8 cellular contexts compared by ENCODE assay signal in genomic region chr2:22904126-22904684, GRCh38.
DNase-seq lines count a peak whose midpoint lies in the region; ATAC-seq, FAIRE-seq and TF ChIP-seq lines count a peak whose summit lies in the region.

No MANE protein-coding gene starts in this region.

- CTCF ChIA-PET in A549 (lab: Yijun Ruan, JAX) = interaction anchor here (0.7 to 0.8 kb wide), 2 partner anchors 15 to 445 kb away, joined by 3 read pairs; no protein-coding TSS in a partner anchor

- no peak for TF ChIP-seq EP300 in A549 (IDR thresholded peaks at IDR 0.05)

- WGBS in A549 (ENCODE audit: missing lambda C conversion rate) = 18% methylated on average over 6 of the region's 6 CpGs

- no peaks in the 10 kb centered on the region for H3K4me1 ChIP-seq in A549
- no peaks in the 10 kb centered on the region for H3K4me1 ChIP-seq in MM.1S (ENCODE audit: low read length)

- peak; percentile 28 to 32; a peak in 3 of 5 replicates for TF ChIP-seq RAD21 in A549 (conservative IDR thresholded peaks at IDR 0.05 in 1 of 2, IDR thresholded peaks at IDR 0.05 in 1 of 2)

- no peaks in the 10 kb centered on the region for H3K36me3 ChIP-seq in MM.1S (replicated peaks; ENCODE audit: insufficient read depth, low read length)

- ATAC-seq in A549 (peak; percentile 40 to 80; a peak in 3 of 6 replicates), GM21381 (IDR thresholded peaks at IDR 0.05; ENCODE audit: unreplicated experiment) (no peak), HG03108 (IDR thresholded peaks at IDR 0.05; ENCODE audit: unreplicated experiment) (no peak)
- ATAC-seq in activated CD4-positive, CD25-positive, alpha-beta regulatory T cell treated with anti-CD3 and anti-CD28 coated beads, Interleukin-2, amount 50 U/mL, for 24 hours = no peak

- no peaks in the 10 kb centered on the region for H3K9me3 ChIP-seq in A549
- no peaks in the 10 kb centered on the region for H3K9me3 ChIP-seq in MM.1S (replicated peaks; ENCODE audit: insufficient read depth, low read length)

- TF ChIP-seq POLR2A in A549 (IDR thresholded peaks at IDR 0.05; ENCODE audit: low read length) (no peak), erythroblast (IDR thresholded peaks at IDR 0.05; ENCODE audit: low read length) (no peak)

- TF ChIP-seq CTCF in A549 (IDR thresholded peaks at IDR 0.05) (peak; percentile 46), GM12872 (IDR thresholded peaks at IDR 0.05; ENCODE audit: insufficient read depth, low read depth, low read length) (peak; percentile 64), MM.1S (IDR thresholded peaks at IDR 0.05; ENCODE audit: low read length) (peak; percentile 23)

- no peaks in the 10 kb centered on the region for H3F3A ChIP-seq in MM.1S (ENCODE audit: insufficient read depth, low read length)

- H3K4me2 ChIP-seq in A549 = no peak overlapping the region
- no peak overlapping the region for H3K4me2 ChIP-seq in MM.1S (ENCODE audit: low read depth, low read length)

- H3K27ac ChIP-seq in A549 (no peak overlapping the region), MM.1S (ENCODE audit: low read length) (no peak overlapping the region)

- no peak for FAIRE-seq in A549 (lab: Jason Lieb, UNC)

- no peaks in the 10 kb centered on the region for H3K79me2 ChIP-seq in MM.1S (ENCODE audit: low read length)

- no peaks in the 10 kb centered on the region for H3K9me2 ChIP-seq in MM.1S (replicated peaks; ENCODE audit: insufficient read depth, low read length)

- H2AFZ ChIP-seq in MM.1S (ENCODE audit: low read length) = no peak overlapping the region

- no peaks in the 10 kb centered on the region for H4K20me1 ChIP-seq in MM.1S (ENCODE audit: insufficient read depth, low read length)

- H3K4me3 ChIP-seq in A549 (no peak overlapping the region), MM.1S (ENCODE audit: low read length) (no peak overlapping the region)

- H3K9ac ChIP-seq in MM.1S (ENCODE audit: low read length) = no peak overlapping the region

- DNase-seq in A549 (ENCODE audit: low read depth in 1 of 2, low spot score in 1 of 2) (peak; percentile 17 to 19), MM.1S (no peak), erythroblast (lab: John Stamatoyannopoulos, UW) (peak; percentile 7 to 45)
- DNase-seq in stimulated activated CD4-positive, alpha-beta T cell treated with anti-CD3 and anti-CD28 coated beads, Interleukin-4, amount 100 ng/mL, for 1 hour = peak; percentile 6

- POLR2A ChIA-PET in A549 (lab: Yijun Ruan, JAX) = no interaction called here

- H3K27me3 ChIP-seq in MM.1S (replicated peaks; ENCODE audit: insufficient read depth, low read length) = no peaks in the 10 kb centered on the region

TF ChIP-seq in A549, 52 proteins besides CTCF, POLR2A, EP300 and RAD21:
- TF ChIP-seq FOXS1 (CRISPR knock-in tag; IDR thresholded peaks at IDR 0.05) (no peak), SMC3 (IDR thresholded peaks at IDR 0.05) (0 out of 3 replicates have a peak, but pooled peaks have one; percentile 34), MYC (IDR thresholded peaks at IDR 0.05; ENCODE audit: borderline replicate concordance, low read length) (no peak)

Comparison
In these comparisons a context has a peak if more than half of its experiments do, and no peak if none do; other contexts are left out.
1. ATAC-seq: peak in A549 (2 of 2); none in GM21381 (single experiment), HG03108 (single experiment) and activated CD4-positive, CD25-positive, alpha-beta regulatory T cell treated with anti-CD3 and anti-CD28 coated beads, Interleukin-2, amount 50 U/mL, for 24 hours (0 of 2).
2. Peak in every context shown above with its lines, with median percentiles within 50 percentile points of each other: CTCF ChIP-seq.